ENCODE assay signal across 8 cellular contexts in genomic region chr14:100662850-100663527, GRCh38.
A peak's percentile ranks its signal among the peaks of the same experiment; 100 is the strongest.
DNase-seq lines count a peak whose midpoint lies in the region; ATAC-seq and TF ChIP-seq lines count a peak whose summit lies in the region.

No MANE protein-coding gene starts in this region.

- CTCF ChIA-PET in activated CD4-positive, alpha-beta T cell treated with anti-CD3 and anti-CD28 coated beads for 36 hours (lab: Charles Lee), result interaction anchor here (0.7 to 2.7 kb wide), 12 partner anchors 8 to 1037 kb away, joined by 3 to 22 read pairs (median 4); no protein-coding TSS in a partner anchor

- intact Hi-C loops in activated CD4-positive, alpha-beta T cell treated with anti-CD3 and anti-CD28 coated beads for 36 hours (cut with DNase I, micrococcal nuclease), result no loop called here
- intact Hi-C loops in lower lobe of right lung (cut with DNase I), result no loop called here

- no peaks in the 10 kb centered on the region for H3K36me3 ChIP-seq in lower lobe of right lung

- H3K4me1 Mint-ChIP-seq in activated CD4-positive, alpha-beta T cell treated with anti-CD3 and anti-CD28 coated beads for 36 hours, result no peaks in the 10 kb centered on the region

- no peaks in the 10 kb centered on the region for H3K9me3 Mint-ChIP-seq in activated CD4-positive, alpha-beta T cell treated with anti-CD3 and anti-CD28 coated beads for 36 hours (ENCODE audit: low read depth)

- no peak overlapping the region for H3K4me3 ChIP-seq in lower lobe of right lung

- POLR2A ChIA-PET in activated CD4-positive, alpha-beta T cell treated with anti-CD3 and anti-CD28 coated beads for 36 hours (lab: Charles Lee), result no interaction called here

- H3K27ac Mint-ChIP-seq in activated CD4-positive, alpha-beta T cell treated with anti-CD3 and anti-CD28 coated beads for 36 hours, result no peak overlapping the region

- H3K4me1 ChIP-seq in lower lobe of right lung, result peaks cover 13% of the 10 kb centered on the region

- TF ChIP-seq CTCF in lower lobe of right lung (IDR thresholded peaks at IDR 0.05), result peak; percentile 92

- no peak overlapping the region for H3K4me3 Mint-ChIP-seq in activated CD4-positive, alpha-beta T cell treated with anti-CD3 and anti-CD28 coated beads for 36 hours

- no peaks in the 10 kb centered on the region for H3K9me3 ChIP-seq in lower lobe of right lung

- H3K27me3 Mint-ChIP-seq in activated CD4-positive, alpha-beta T cell treated with anti-CD3 and anti-CD28 coated beads for 36 hours, result no peaks in the 10 kb centered on the region

- no peak overlapping the region for H3K27ac ChIP-seq in lower lobe of right lung

- no peaks in the 10 kb centered on the region for H3K36me3 Mint-ChIP-seq in activated CD4-positive, alpha-beta T cell treated with anti-CD3 and anti-CD28 coated beads for 36 hours (ENCODE audit: low read depth)

- ATAC-seq in activated CD4-positive, alpha-beta T cell treated with anti-CD3 and anti-CD28 coated beads for 36 hours, result peak; percentile 80
- ATAC-seq in lower lobe of right lung (peak; percentile 65 to 75), GM19467 (IDR thresholded peaks at IDR 0.05; ENCODE audit: unreplicated experiment) (no peak)

- H3K27me3 ChIP-seq in lower lobe of right lung (ENCODE audit: low read depth), result no peaks in the 10 kb centered on the region

- peak; percentile 21 for DNase-seq in SIG-M5 treated with dmso at 0.1 percent for 504 hours (lab: John Stamatoyannopoulos, UW; ENCODE audit: unreplicated experiment)
- no peak for DNase-seq in SIG-M5 (lab: John Stamatoyannopoulos, UW)
- DNase-seq in NCI-H146 treated with DMSO at 0.1 percent for 48 hours (lab: John Stamatoyannopoulos, UW; ENCODE audit: unreplicated experiment), result peak; percentile 7
- peak; percentile 81 for DNase-seq in activated CD4-positive, alpha-beta T cell treated with anti-CD3 and anti-CD28 coated beads for 36 hours
- peak; percentile 62 for DNase-seq in dedifferentiated amniotic fluid mesenchymal stem cell (ENCODE audit: extremely low spot score)
- peak; percentile 77 for DNase-seq in lower lobe of right lung
- DNase-seq in stimulated activated CD8-positive, alpha-beta memory T cell treated with anti-CD3 and anti-CD28 coated beads, Interleukin-2, amount 100 ng/mL, for 1 hour (ENCODE audit: low read depth in 2 of 2), result peak; percentile 8 to 27
